ENCODE assay signal across 1 cellular context in the genomic region with DNA sequence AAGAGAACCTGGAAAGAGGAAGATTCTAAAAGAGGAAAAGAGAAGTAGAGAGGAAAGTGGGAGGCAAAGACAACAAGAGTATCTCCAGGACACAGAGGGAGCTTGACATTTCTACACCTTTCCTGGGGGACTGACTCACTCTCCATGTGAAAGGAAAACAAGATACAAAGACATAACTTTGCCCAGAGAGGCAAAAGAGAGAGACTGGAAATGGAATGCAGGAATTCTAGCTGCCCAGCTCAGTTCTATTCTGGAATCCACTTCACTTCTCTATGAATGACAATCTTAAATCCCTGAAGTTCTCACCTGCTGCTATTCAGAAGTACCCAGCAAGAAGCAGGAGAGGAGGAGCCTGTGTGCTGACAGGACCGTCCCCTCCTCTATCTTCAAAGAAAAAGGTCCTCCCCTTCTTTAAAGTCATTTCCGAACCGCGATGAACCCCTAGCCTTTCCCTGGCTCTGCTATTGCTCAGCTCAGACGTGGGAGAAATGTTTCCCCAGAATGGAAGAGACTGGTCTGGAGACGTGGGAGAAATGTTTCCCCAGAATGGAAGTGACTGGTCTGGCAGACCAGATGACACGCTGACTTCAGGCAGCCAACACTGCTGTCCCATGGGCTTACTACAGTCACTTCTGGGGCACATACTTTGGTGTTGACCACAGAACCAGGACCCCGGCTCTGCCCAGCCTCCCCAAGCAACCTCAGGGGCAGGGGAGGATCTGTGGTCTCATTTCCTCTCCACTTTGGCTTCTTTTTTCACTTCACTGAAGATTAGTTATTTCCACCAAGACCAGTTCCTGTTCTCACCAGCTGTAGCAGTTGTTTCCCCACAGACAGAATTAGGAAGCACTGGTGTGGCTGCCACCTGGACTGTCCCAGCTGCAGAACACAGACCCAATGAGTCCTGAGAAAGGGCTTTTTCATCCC.
A peak's percentile ranks its signal among the peaks of the same experiment; 100 is the strongest.
TF ChIP-seq lines count a peak whose summit lies in the region.

No MANE protein-coding gene starts in this region.

TF ChIP-seq in GM12878, 131 proteins besides CTCF, POLR2A, EP300 and RAD21 (continues in another document):
- TF ChIP-seq ESRRA (IDR thresholded peaks at IDR 0.05; ENCODE audit: low read length) (no peak), BACH1 (IDR thresholded peaks at IDR 0.05; ENCODE audit: borderline replicate concordance) (peak; percentile 75; the same call in 1 of the 2 replicates), POLR2AphosphoS5 (IDR thresholded peaks at IDR 0.05; ENCODE audit: low read length) (peak; percentile 85), CEBPB (IDR thresholded peaks at IDR 0.05; ENCODE audit: borderline replicate concordance in 1 of 2, low read depth in 2 of 2, low read length in 2 of 2) (no peak), ZNF622 (IDR thresholded peaks at IDR 0.05) (no peak), BCL11A (IDR thresholded peaks at IDR 0.05; ENCODE audit: low read depth, low read length) (peak; percentile 91), YY1 (IDR thresholded peaks at IDR 0.05; ENCODE audit: low read depth, low read length) (peak; percentile 67), HDAC2 (IDR thresholded peaks at IDR 0.05) (no peak), HDGF (IDR thresholded peaks at IDR 0.05) (0 out of 2 replicates have a peak, but pooled peaks have one; percentile 65), ZBED1 (IDR thresholded peaks at IDR 0.05; ENCODE audit: borderline replicate concordance) (no peak), CREM (IDR thresholded peaks at IDR 0.05; ENCODE audit: low read depth) (peak; percentile 72), CHD4 (IDR thresholded peaks at IDR 0.05) (0 out of 2 replicates have a peak, but pooled peaks have one; percentile 74), IKZF1 (conservative IDR thresholded peaks at IDR 0.05) (peak; percentile 98), SRF (IDR thresholded peaks at IDR 0.05; ENCODE audit: low read depth in 2 of 2, low read length in 2 of 2) (0 out of 4 replicates have a peak, but pooled peaks of 1 of the 2 experiments have one; percentile 25), FOXK2 (IDR thresholded peaks at IDR 0.05) (no peak), CBX5 (IDR thresholded peaks at IDR 0.05; ENCODE audit: low read depth) (no peak), ZNF384 (IDR thresholded peaks at IDR 0.05; ENCODE audit: borderline replicate concordance, low read depth, low read length) (peak; percentile 9; the same call in 1 of the 2 replicates), SUZ12 (IDR thresholded peaks at IDR 0.05; ENCODE audit: unreplicated experiment) (no peak), MEF2A (IDR thresholded peaks at IDR 0.05; ENCODE audit: insufficient read depth, low read depth, low read length) (no peak), PAX5 (IDR thresholded peaks at IDR 0.05; ENCODE audit: borderline replicate concordance, low read depth, low read length) (peak; percentile 91; the same call in 1 of the 2 replicates), CHD1 (IDR thresholded peaks at IDR 0.05; ENCODE audit: low read depth, low read length) (no peak), SIN3A (IDR thresholded peaks at IDR 0.05; ENCODE audit: low read depth, low read length) (0 out of 2 replicates have a peak, but pooled peaks have one; percentile 60), IKZF2 (IDR thresholded peaks at IDR 0.05) (peak; percentile 92 to 97), YBX1 (IDR thresholded peaks at IDR 0.05) (no peak), NR2F1 (conservative IDR thresholded peaks at IDR 0.05) (peak; percentile 68; the same call in 1 of the 2 replicates), NRF1 (conservative IDR thresholded peaks at IDR 0.05; ENCODE audit: low read depth, low read length) (no peak), SPI1 (IDR thresholded peaks at IDR 0.05; ENCODE audit: borderline replicate concordance, insufficient read depth, low read depth, low read length) (peak; percentile 96), NFIC (IDR thresholded peaks at IDR 0.05; ENCODE audit: low read depth, low read length) (peak; percentile 91), NFYA (IDR thresholded peaks at IDR 0.05; ENCODE audit: borderline replicate concordance, low read depth, low read length) (no peak)
- TF ChIP-seq, protein P1, sequence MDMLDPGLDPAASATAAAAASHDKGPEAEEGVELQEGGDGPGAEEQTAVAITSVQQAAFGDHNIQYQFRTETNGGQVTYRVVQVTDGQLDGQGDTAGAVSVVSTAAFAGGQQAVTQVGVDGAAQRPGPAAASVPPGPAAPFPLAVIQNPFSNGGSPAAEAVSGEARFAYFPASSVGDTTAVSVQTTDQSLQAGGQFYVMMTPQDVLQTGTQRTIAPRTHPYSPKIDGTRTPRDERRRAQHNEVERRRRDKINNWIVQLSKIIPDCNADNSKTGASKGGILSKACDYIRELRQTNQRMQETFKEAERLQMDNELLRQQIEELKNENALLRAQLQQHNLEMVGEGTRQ (IDR thresholded peaks at IDR 0.05; ENCODE audit: borderline replicate concordance, low read depth, low read length), result no peak
- TF ChIP-seq, protein P2, sequence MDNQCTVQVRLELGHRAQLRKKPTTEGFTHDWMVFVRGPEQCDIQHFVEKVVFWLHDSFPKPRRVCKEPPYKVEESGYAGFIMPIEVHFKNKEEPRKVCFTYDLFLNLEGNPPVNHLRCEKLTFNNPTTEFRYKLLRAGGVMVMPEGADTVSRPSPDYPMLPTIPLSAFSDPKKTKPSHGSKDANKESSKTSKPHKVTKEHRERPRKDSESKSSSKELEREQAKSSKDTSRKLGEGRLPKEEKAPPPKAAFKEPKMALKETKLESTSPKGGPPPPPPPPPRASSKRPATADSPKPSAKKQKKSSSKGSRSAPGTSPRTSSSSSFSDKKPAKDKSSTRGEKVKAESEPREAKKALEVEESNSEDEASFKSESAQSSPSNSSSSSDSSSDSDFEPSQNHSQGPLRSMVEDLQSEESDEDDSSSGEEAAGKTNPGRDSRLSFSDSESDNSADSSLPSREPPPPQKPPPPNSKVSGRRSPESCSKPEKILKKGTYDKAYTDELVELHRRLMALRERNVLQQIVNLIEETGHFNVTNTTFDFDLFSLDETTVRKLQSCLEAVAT (IDR thresholded peaks at IDR 0.05), result peak; percentile 73; the same call in 1 of the 2 replicates
- TF ChIP-seq, protein P3, sequence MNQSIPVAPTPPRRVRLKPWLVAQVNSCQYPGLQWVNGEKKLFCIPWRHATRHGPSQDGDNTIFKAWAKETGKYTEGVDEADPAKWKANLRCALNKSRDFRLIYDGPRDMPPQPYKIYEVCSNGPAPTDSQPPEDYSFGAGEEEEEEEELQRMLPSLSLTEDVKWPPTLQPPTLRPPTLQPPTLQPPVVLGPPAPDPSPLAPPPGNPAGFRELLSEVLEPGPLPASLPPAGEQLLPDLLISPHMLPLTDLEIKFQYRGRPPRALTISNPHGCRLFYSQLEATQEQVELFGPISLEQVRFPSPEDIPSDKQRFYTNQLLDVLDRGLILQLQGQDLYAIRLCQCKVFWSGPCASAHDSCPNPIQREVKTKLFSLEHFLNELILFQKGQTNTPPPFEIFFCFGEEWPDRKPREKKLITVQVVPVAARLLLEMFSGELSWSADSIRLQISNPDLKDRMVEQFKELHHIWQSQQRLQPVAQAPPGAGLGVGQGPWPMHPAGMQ (IDR thresholded peaks at IDR 0.05; ENCODE audit: borderline replicate concordance), result no peak
- TF ChIP-seq, protein P4, sequence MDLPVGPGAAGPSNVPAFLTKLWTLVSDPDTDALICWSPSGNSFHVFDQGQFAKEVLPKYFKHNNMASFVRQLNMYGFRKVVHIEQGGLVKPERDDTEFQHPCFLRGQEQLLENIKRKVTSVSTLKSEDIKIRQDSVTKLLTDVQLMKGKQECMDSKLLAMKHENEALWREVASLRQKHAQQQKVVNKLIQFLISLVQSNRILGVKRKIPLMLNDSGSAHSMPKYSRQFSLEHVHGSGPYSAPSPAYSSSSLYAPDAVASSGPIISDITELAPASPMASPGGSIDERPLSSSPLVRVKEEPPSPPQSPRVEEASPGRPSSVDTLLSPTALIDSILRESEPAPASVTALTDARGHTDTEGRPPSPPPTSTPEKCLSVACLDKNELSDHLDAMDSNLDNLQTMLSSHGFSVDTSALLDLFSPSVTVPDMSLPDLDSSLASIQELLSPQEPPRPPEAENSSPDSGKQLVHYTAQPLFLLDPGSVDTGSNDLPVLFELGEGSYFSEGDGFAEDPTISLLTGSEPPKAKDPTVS (IDR thresholded peaks at IDR 0.05; ENCODE audit: low read depth, low read length), result no peak
- TF ChIP-seq, protein P5, sequence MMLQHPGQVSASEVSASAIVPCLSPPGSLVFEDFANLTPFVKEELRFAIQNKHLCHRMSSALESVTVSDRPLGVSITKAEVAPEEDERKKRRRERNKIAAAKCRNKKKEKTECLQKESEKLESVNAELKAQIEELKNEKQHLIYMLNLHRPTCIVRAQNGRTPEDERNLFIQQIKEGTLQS (IDR thresholded peaks at IDR 0.05; ENCODE audit: borderline replicate concordance, extremely low read depth, low read depth, low read length), result no peak
- TF ChIP-seq, protein P6, sequence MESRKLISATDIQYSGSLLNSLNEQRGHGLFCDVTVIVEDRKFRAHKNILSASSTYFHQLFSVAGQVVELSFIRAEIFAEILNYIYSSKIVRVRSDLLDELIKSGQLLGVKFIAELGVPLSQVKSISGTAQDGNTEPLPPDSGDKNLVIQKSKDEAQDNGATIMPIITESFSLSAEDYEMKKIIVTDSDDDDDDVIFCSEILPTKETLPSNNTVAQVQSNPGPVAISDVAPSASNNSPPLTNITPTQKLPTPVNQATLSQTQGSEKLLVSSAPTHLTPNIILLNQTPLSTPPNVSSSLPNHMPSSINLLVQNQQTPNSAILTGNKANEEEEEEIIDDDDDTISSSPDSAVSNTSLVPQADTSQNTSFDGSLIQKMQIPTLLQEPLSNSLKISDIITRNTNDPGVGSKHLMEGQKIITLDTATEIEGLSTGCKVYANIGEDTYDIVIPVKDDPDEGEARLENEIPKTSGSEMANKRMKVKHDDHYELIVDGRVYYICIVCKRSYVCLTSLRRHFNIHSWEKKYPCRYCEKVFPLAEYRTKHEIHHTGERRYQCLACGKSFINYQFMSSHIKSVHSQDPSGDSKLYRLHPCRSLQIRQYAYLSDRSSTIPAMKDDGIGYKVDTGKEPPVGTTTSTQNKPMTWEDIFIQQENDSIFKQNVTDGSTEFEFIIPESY (IDR thresholded peaks at IDR 0.05), result no peak
- TF ChIP-seq, protein P7, sequence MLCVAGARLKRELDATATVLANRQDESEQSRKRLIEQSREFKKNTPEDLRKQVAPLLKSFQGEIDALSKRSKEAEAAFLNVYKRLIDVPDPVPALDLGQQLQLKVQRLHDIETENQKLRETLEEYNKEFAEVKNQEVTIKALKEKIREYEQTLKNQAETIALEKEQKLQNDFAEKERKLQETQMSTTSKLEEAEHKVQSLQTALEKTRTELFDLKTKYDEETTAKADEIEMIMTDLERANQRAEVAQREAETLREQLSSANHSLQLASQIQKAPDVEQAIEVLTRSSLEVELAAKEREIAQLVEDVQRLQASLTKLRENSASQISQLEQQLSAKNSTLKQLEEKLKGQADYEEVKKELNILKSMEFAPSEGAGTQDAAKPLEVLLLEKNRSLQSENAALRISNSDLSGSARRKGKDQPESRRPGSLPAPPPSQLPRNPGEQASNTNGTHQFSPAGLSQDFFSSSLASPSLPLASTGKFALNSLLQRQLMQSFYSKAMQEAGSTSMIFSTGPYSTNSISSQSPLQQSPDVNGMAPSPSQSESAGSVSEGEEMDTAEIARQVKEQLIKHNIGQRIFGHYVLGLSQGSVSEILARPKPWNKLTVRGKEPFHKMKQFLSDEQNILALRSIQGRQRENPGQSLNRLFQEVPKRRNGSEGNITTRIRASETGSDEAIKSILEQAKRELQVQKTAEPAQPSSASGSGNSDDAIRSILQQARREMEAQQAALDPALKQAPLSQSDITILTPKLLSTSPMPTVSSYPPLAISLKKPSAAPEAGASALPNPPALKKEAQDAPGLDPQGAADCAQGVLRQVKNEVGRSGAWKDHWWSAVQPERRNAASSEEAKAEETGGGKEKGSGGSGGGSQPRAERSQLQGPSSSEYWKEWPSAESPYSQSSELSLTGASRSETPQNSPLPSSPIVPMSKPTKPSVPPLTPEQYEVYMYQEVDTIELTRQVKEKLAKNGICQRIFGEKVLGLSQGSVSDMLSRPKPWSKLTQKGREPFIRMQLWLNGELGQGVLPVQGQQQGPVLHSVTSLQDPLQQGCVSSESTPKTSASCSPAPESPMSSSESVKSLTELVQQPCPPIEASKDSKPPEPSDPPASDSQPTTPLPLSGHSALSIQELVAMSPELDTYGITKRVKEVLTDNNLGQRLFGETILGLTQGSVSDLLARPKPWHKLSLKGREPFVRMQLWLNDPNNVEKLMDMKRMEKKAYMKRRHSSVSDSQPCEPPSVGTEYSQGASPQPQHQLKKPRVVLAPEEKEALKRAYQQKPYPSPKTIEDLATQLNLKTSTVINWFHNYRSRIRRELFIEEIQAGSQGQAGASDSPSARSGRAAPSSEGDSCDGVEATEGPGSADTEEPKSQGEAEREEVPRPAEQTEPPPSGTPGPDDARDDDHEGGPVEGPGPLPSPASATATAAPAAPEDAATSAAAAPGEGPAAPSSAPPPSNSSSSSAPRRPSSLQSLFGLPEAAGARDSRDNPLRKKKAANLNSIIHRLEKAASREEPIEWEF (IDR thresholded peaks at IDR 0.05; ENCODE audit: insufficient replicate concordance, low read depth, low read length), result no peak
- TF ChIP-seq, protein P8, sequence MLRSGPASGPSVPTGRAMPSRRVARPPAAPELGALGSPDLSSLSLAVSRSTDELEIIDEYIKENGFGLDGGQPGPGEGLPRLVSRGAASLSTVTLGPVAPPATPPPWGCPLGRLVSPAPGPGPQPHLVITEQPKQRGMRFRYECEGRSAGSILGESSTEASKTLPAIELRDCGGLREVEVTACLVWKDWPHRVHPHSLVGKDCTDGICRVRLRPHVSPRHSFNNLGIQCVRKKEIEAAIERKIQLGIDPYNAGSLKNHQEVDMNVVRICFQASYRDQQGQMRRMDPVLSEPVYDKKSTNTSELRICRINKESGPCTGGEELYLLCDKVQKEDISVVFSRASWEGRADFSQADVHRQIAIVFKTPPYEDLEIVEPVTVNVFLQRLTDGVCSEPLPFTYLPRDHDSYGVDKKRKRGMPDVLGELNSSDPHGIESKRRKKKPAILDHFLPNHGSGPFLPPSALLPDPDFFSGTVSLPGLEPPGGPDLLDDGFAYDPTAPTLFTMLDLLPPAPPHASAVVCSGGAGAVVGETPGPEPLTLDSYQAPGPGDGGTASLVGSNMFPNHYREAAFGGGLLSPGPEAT (IDR thresholded peaks at IDR 0.05; ENCODE audit: low read depth), result peak; percentile 85
- TF ChIP-seq, protein P9, sequence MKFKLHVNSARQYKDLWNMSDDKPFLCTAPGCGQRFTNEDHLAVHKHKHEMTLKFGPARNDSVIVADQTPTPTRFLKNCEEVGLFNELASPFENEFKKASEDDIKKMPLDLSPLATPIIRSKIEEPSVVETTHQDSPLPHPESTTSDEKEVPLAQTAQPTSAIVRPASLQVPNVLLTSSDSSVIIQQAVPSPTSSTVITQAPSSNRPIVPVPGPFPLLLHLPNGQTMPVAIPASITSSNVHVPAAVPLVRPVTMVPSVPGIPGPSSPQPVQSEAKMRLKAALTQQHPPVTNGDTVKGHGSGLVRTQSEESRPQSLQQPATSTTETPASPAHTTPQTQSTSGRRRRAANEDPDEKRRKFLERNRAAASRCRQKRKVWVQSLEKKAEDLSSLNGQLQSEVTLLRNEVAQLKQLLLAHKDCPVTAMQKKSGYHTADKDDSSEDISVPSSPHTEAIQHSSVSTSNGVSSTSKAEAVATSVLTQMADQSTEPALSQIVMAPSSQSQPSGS (IDR thresholded peaks at IDR 0.05; ENCODE audit: low read length), result peak; percentile 95
